ENCODE assay signal across 23 cellular contexts in the genomic region with DNA sequence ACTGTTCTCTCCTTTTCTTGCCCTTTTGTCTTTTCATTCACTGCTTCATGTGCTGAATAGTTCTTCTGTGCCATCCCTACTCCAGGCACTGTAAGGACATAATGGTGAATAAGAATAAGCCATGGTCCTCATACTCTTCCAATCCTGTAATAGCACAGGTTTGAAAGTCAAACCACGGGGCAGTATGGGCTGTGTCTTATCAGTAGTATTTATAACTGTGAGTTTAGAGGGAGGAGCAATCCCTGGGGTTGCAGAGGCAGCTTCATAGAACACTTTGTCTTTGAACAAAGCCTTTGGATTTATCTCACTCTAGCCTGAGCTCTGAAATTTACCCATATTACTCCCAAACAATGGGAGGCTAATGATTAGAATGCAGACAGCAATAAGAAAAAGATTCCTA. TPM values are rescaled to one million over a fixed set of nuclear protein-coding genes. Genes with fewer than 3 reads are reported as not detected.
"Had no signal": no experiment of that assay in that cellular context is flagged by ENCODE, and none has a peak within 500 bp of the region (broad histone marks: within the 10 kb centered on the region; RNA-seq: fewer than 3 reads in every experiment).

No MANE protein-coding gene starts in this region.

- H3K4me3 ChIP-seq: dorsolateral prefrontal cortex, gastroesophageal sphincter, lung, mucosa of descending colon, sigmoid colon, thoracic aorta, tibial nerve, upper lobe of left lung had no signal

- H3K4me1 ChIP-seq: foreskin keratinocyte, gastroesophageal sphincter, parathyroid adenoma, sigmoid colon, upper lobe of left lung had no signal

- H3K9ac ChIP-seq: parathyroid adenoma had no signal

- H3K27me3 ChIP-seq: gastroesophageal sphincter, sigmoid colon, tibial nerve, upper lobe of left lung had no signal

- H3K79me2 ChIP-seq: parathyroid adenoma had no signal

- H2AFZ ChIP-seq: parathyroid adenoma had no signal

- H3K36me3 ChIP-seq: gastroesophageal sphincter, sigmoid colon, thoracic aorta, tibial nerve, upper lobe of left lung had no signal

- H3K9me3 ChIP-seq: gastroesophageal sphincter, mucosa of descending colon, sigmoid colon, thoracic aorta, tibial nerve, upper lobe of left lung had no signal

- DNase-seq: central memory CD4-positive, alpha-beta T cell; dorsolateral prefrontal cortex; effector CD4-positive, alpha-beta T cell; left colon; mucosa of descending colon; naive B cell; sigmoid colon; stimulated activated CD4-positive, alpha-beta T cell treated with anti-CD3 and anti-CD28 coated beads, Interleukin-4, amount 100 ng/mL, for 4 hours; stimulated activated naive CD8-positive, alpha-beta T cell treated with anti-CD3 and anti-CD28 coated beads, Interleukin-15, Interleukin-2, amounts not matched to agents 100 U/mL and 50 U/mL, for 24 hours; substantia nigra; upper lobe of left lung had no signal

- ATAC-seq: foreskin keratinocyte; gastroesophageal sphincter; left colon; mucosa of descending colon; natural killer cell treated with Interleukin-12 subunit alpha and Interleukin-12 subunit beta and Interleukin-15 and Interleukin-18, amount 100 ng/mL, for 72 hours; stimulated activated memory B cell treated with anti-CD40 and anti-IgM and Interleukin-4, amounts not matched to agents 10 μg/mL and 1 μg/mL and 100 μg/mL, for 72 hours; stimulated activated naive CD8-positive, alpha-beta T cell treated with anti-CD3 and anti-CD28 coated beads, Interleukin-15, Interleukin-2, amounts not matched to agents 100 U/mL and 50 U/mL, for 24 hours had no signal

- H3K27ac ChIP-seq: dorsolateral prefrontal cortex, epithelial cell of prostate, foreskin keratinocyte, gastroesophageal sphincter, parathyroid adenoma, sigmoid colon, thoracic aorta, tibial nerve, upper lobe of left lung had no signal

RNA-seq across cellular contexts. Expression of a gene that starts 30.2 kb away (rescaled TPM):
- total RNA-seq: foreskin keratinocyte; kidney epithelial cell; natural killer cell treated with Interleukin-12 subunit alpha and Interleukin-12 subunit beta and Interleukin-15 and Interleukin-18, amount 100 ng/mL, for 72 hours; progenitor cell of endocrine pancreas had no signal
- polyA plus RNA-seq: foreskin keratinocyte, liver had no signal
